Comparison of ENCODE assay signal across 9 cellular contexts in genomic region chr14:36580856-36581831, GRCh38. TPM values are rescaled to one million over a fixed set of nuclear protein-coding genes. Genes with fewer than 3 reads are reported as not detected.
A peak's percentile ranks its signal among the peaks of the same experiment; 100 is the strongest.
DNase-seq lines count a peak whose midpoint lies in the region; ATAC-seq and TF ChIP-seq lines count a peak whose summit lies in the region.
"Had no signal": no experiment of that assay in that cellular context is flagged by ENCODE, and none has a peak within 500 bp of the region (broad histone marks: within the 10 kb centered on the region; RNA-seq: fewer than 3 reads in every experiment).

No MANE protein-coding gene starts in this region.

- H3K4me1 ChIP-seq in endodermal cell (ENCODE audit: control insufficient read depth, insufficient read depth, low read length) (peaks cover 4% of the 10 kb centered on the region), muscle layer of colon (ENCODE audit: insufficient read depth, low read length) (no peaks in the 10 kb centered on the region)
- H3K4me1 ChIP-seq: BLaER1 treated with 17β-estradiol and CSF1 and Interleukin-3, amounts not matched to agents 10 nM and 100 nM had no signal

- DNase-seq in NCI-H1694 treated with DMSO at 0.1 percent for 48 hours (lab: John Stamatoyannopoulos, UW) (peak; percentile 18), NCI-H1694 (lab: John Stamatoyannopoulos, UW) (no peak), NCI-H2196 (lab: John Stamatoyannopoulos, UW; ENCODE audit: unreplicated experiment) (peak; percentile 67), endodermal cell (peak; percentile 87), mucosa of gallbladder (ENCODE audit: low spot score) (no peak), NCI-H446 (lab: John Stamatoyannopoulos, UW) (no peak)

- peak overlapping the region; percentile 52 for H3K4me3 Mint-ChIP-seq in endodermal cell

- H3K27ac ChIP-seq in endodermal cell (ENCODE audit: low read depth, low read length) (no peak overlapping the region), muscle layer of colon (ENCODE audit: low read depth, low read length) (no peak overlapping the region)
- H3K27ac ChIP-seq: BLaER1 treated with 17β-estradiol and CSF1 and Interleukin-3, amounts not matched to agents 10 nM and 100 nM had no signal

- no peaks in the 10 kb centered on the region for H3K9me3 Mint-ChIP-seq in endodermal cell

- no peak overlapping the region for H3K27ac Mint-ChIP-seq in endodermal cell

- H3K36me3 Mint-ChIP-seq in endodermal cell (ENCODE audit: low read depth) = no peaks in the 10 kb centered on the region

- no peaks in the 10 kb centered on the region for H3K9me3 ChIP-seq in endodermal cell (ENCODE audit: control insufficient read depth, low read length)
- H3K9me3 ChIP-seq in muscle layer of colon (ENCODE audit: low read length) = no peaks in the 10 kb centered on the region

- H3K27me3 Mint-ChIP-seq in endodermal cell (ENCODE audit: insufficient read depth) = peaks cover 50% of the 10 kb centered on the region

- no peak for ATAC-seq in HG02852 (IDR thresholded peaks at IDR 0.05; ENCODE audit: unreplicated experiment)

- H3K4me1 Mint-ChIP-seq in endodermal cell = peaks cover 20% of the 10 kb centered on the region

- peak overlapping the region; percentile 56 for H3K4me3 ChIP-seq in endodermal cell (ENCODE audit: low read length)
- peak overlapping the region; percentile 37 to 49 for H3K4me3 ChIP-seq in muscle layer of colon (ENCODE audit: low read depth in 1 of 2, low read length in 2 of 2)
- H3K4me3 ChIP-seq: BLaER1 treated with 17β-estradiol and CSF1 and Interleukin-3, amounts not matched to agents 10 nM and 100 nM had no signal

- H3K27me3 ChIP-seq in endodermal cell (ENCODE audit: control insufficient read depth, insufficient read depth, low read length, poor library complexity, severe bottlenecking) (peaks cover 99% of the 10 kb centered on the region), muscle layer of colon (ENCODE audit: control insufficient read depth in 1 of 2, insufficient read depth in 2 of 2, low read length in 2 of 2) (peaks cover 9 to 71% of the 10 kb centered on the region in 2 donors)

- 1% methylated on average over 28 to 102 of the region's 103 CpGs for WGBS in endodermal cell (ENCODE audit: insufficient coverage in 1 of 2, insufficient read length in 1 of 2), 2 experiments

- H3K36me3 ChIP-seq in endodermal cell (ENCODE audit: control insufficient read depth, insufficient read depth, low read length) (no peaks in the 10 kb centered on the region), muscle layer of colon (ENCODE audit: insufficient read depth, low read length) (no peaks in the 10 kb centered on the region)
- H3K36me3 ChIP-seq: BLaER1 treated with 17β-estradiol and CSF1 and Interleukin-3, amounts not matched to agents 10 nM and 100 nM had no signal

- H3K9ac ChIP-seq in endodermal cell (ENCODE audit: extremely low read depth, low read length, poor library complexity, severe bottlenecking) (no peak overlapping the region), muscle layer of colon (ENCODE audit: low read length) (no peak overlapping the region)
- H3K9ac ChIP-seq: BLaER1 treated with 17β-estradiol and CSF1 and Interleukin-3, amounts not matched to agents 10 nM and 100 nM had no signal

- peak; percentile 45 for TF ChIP-seq CTCF in endodermal cell (conservative IDR thresholded peaks at IDR 0.05)

RNA-seq across cellular contexts. Expression of gene NKX2-8, which starts 1.3 kb away (rescaled TPM):
- total RNA-seq in endodermal cell = under 1 TPM in 1 of 2 donors, not detected in 1; 0.77 TPM
- 0.18 TPM for polyA plus RNA-seq in endodermal cell (2013, experiment 1 of 2)
- polyA plus RNA-seq in endodermal cell (2013, experiment 2 of 2) = not detected
- total RNA-seq in mucosa of gallbladder = not detected

Comparison
In these comparisons a context has a peak if more than half of its experiments do, and no peak if none do; other contexts are left out.
1. DNase-seq: peak in NCI-H1694 treated with DMSO at 0.1 percent for 48 hours (single experiment), NCI-H2196 (single experiment) and endodermal cell (single experiment); none in NCI-H1694 (single experiment), mucosa of gallbladder (single experiment) and NCI-H446 (0 of 2).